Comparison of ENCODE assay signal across 1 cellular context in the genomic region with DNA sequence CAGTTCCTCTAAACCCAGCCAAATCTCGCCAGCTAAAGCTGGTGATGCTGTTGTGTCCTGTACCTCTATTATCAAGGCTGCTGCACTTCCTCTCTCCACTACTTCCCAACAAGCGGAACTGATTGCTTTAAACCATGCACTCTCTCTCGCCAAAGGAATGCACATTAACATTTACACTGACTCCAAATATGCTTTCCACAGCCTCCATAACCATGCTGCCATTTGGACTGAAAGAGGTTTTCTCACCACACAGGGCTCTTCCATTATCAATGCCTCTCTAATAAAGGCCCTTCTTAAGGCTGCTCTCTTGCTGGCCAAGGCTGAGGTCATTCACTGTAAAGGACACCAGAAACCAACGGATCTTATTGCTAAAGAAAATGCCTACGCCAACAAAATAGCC.
TF ChIP-seq lines count a peak whose summit lies in the region.

No MANE protein-coding gene starts in this region.

TF ChIP-seq in GM23338, 12 proteins besides CTCF, POLR2A, EP300 and RAD21:
- no peak for TF ChIP-seq JUNB (IDR thresholded peaks at IDR 0.05; ENCODE audit: unreplicated experiment)
- TF ChIP-seq, protein P1, sequence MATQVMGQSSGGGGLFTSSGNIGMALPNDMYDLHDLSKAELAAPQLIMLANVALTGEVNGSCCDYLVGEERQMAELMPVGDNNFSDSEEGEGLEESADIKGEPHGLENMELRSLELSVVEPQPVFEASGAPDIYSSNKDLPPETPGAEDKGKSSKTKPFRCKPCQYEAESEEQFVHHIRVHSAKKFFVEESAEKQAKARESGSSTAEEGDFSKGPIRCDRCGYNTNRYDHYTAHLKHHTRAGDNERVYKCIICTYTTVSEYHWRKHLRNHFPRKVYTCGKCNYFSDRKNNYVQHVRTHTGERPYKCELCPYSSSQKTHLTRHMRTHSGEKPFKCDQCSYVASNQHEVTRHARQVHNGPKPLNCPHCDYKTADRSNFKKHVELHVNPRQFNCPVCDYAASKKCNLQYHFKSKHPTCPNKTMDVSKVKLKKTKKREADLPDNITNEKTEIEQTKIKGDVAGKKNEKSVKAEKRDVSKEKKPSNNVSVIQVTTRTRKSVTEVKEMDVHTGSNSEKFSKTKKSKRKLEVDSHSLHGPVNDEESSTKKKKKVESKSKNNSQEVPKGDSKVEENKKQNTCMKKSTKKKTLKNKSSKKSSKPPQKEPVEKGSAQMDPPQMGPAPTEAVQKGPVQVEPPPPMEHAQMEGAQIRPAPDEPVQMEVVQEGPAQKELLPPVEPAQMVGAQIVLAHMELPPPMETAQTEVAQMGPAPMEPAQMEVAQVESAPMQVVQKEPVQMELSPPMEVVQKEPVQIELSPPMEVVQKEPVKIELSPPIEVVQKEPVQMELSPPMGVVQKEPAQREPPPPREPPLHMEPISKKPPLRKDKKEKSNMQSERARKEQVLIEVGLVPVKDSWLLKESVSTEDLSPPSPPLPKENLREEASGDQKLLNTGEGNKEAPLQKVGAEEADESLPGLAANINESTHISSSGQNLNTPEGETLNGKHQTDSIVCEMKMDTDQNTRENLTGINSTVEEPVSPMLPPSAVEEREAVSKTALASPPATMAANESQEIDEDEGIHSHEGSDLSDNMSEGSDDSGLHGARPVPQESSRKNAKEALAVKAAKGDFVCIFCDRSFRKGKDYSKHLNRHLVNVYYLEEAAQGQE (IDR thresholded peaks at IDR 0.05; ENCODE audit: unreplicated experiment), result no peak
- TF ChIP-seq, protein P2, sequence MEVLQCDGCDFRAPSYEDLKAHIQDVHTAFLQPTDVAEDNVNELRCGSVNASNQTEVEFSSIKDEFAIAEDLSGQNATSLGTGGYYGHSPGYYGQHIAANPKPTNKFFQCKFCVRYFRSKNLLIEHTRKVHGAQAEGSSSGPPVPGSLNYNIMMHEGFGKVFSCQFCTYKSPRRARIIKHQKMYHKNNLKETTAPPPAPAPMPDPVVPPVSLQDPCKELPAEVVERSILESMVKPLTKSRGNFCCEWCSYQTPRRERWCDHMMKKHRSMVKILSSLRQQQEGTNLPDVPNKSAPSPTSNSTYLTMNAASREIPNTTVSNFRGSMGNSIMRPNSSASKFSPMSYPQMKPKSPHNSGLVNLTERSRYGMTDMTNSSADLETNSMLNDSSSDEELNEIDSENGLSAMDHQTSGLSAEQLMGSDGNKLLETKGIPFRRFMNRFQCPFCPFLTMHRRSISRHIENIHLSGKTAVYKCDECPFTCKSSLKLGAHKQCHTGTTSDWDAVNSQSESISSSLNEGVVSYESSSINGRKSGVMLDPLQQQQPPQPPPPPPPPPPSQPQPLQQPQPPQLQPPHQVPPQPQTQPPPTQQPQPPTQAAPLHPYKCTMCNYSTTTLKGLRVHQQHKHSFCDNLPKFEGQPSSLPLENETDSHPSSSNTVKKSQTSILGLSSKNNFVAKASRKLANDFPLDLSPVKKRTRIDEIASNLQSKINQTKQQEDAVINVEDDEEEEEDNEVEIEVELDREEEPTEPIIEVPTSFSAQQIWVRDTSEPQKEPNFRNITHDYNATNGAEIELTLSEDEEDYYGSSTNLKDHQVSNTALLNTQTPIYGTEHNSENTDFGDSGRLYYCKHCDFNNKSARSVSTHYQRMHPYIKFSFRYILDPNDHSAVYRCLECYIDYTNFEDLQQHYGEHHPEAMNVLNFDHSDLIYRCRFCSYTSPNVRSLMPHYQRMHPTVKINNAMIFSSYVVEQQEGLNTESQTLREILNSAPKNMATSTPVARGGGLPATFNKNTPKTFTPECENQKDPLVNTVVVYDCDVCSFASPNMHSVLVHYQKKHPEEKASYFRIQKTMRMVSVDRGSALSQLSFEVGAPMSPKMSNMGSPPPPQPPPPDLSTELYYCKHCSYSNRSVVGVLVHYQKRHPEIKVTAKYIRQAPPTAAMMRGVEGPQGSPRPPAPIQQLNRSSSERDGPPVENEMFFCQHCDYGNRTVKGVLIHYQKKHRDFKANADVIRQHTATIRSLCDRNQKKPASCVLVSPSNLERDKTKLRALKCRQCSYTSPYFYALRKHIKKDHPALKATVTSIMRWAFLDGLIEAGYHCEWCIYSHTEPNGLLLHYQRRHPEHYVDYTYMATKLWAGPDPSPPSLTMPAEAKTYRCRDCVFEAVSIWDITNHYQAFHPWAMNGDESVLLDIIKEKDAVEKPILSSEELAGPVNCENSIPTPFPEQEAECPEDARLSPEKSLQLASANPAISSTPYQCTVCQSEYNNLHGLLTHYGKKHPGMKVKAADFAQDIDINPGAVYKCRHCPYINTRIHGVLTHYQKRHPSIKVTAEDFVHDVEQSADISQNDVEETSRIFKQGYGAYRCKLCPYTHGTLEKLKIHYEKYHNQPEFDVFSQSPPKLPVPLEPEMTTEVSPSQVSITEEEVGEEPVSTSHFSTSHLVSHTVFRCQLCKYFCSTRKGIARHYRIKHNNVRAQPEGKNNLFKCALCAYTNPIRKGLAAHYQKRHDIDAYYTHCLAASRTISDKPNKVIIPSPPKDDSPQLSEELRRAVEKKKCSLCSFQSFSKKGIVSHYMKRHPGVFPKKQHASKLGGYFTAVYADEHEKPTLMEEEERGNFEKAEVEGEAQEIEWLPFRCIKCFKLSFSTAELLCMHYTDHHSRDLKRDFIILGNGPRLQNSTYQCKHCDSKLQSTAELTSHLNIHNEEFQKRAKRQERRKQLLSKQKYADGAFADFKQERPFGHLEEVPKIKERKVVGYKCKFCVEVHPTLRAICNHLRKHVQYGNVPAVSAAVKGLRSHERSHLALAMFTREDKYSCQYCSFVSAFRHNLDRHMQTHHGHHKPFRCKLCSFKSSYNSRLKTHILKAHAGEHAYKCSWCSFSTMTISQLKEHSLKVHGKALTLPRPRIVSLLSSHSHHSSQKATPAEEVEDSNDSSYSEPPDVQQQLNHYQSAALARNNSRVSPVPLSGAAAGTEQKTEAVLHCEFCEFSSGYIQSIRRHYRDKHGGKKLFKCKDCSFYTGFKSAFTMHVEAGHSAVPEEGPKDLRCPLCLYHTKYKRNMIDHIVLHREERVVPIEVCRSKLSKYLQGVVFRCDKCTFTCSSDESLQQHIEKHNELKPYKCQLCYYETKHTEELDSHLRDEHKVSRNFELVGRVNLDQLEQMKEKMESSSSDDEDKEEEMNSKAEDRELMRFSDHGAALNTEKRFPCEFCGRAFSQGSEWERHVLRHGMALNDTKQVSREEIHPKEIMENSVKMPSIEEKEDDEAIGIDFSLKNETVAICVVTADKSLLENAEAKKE (CRISPR knock-in tag; IDR thresholded peaks at IDR 0.05), result no peak
- TF ChIP-seq EZH2phosphoT487 (IDR thresholded peaks at IDR 0.05; ENCODE audit: unreplicated experiment), result no peak
- TF ChIP-seq STAT1 (IDR thresholded peaks at IDR 0.05; ENCODE audit: unreplicated experiment), result no peak
- no peak for TF ChIP-seq CREB1 (CRISPR knock-in tag; IDR thresholded peaks at IDR 0.05; ENCODE audit: low read depth)
- TF ChIP-seq POLR2AphosphoS5 (IDR thresholded peaks at IDR 0.05; ENCODE audit: low read depth), result no peak
- TF ChIP-seq, protein P3, sequence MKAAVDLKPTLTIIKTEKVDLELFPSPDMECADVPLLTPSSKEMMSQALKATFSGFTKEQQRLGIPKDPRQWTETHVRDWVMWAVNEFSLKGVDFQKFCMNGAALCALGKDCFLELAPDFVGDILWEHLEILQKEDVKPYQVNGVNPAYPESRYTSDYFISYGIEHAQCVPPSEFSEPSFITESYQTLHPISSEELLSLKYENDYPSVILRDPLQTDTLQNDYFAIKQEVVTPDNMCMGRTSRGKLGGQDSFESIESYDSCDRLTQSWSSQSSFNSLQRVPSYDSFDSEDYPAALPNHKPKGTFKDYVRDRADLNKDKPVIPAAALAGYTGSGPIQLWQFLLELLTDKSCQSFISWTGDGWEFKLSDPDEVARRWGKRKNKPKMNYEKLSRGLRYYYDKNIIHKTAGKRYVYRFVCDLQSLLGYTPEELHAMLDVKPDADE (IDR thresholded peaks at IDR 0.05), result no peak
- TF ChIP-seq ZNF331 (CRISPR knock-in tag; IDR thresholded peaks at IDR 0.05; ENCODE audit: low read depth), result no peak
- TF ChIP-seq NANOG (IDR thresholded peaks at IDR 0.05; ENCODE audit: borderline replicate concordance), result no peak
- no peak for TF ChIP-seq ZNF114 (CRISPR knock-in tag; IDR thresholded peaks at IDR 0.05)
- TF ChIP-seq EZH2 (IDR thresholded peaks at IDR 0.05; ENCODE audit: low read depth, unreplicated experiment), result no peak
